In the genomic region with DNA sequence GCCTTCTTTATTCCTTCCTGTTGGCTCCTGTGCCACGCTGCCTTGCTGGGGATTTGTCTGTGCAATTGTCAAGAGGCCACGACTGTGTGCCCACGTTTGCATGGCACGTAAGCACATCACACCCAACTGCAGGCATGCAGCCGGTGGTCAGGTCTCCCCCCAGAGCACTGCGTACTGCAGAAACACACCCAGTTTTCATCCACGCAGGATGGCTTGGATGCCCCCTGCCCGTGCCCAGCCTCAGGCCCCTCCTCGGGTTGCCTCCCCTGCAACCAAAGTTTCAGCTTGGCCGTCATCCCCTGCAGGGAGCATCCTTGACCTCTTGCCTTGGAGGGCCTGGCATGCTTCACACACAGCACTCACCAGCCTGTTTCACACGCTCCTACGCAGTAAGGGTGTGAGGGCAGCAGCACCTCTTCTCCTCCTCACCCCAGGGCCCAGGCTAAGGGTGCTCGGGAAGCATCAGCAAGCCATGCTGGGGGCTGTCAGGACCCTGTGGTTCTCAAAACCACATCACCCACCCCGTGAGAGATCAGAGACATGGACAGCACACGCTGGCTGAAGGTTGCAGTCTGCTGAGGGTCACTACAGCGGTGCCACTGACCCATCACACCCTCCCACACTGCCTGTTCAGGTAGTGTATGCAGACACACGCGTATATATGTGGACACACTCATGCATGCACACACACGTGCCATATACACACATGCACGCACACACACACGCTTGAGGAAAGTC, we compare ENCODE assay signal across 19 cellular contexts. TPM values are rescaled to one million over a fixed set of nuclear protein-coding genes. Genes with fewer than 3 reads are reported as not detected.
DNase-seq lines count a peak whose midpoint lies in the region; ATAC-seq and TF ChIP-seq lines count a peak whose summit lies in the region.
"Had no signal": no experiment of that assay in that cellular context is flagged by ENCODE, and none has a peak within 500 bp of the region (broad histone marks: within the 10 kb centered on the region; RNA-seq: fewer than 3 reads in every experiment).

No MANE protein-coding gene starts in this region.

- no peaks in the 10 kb centered on the region for H3K4me1 ChIP-seq in endodermal cell (ENCODE audit: control insufficient read depth, insufficient read depth, low read length)
- H3K4me1 ChIP-seq: Caco-2 had no signal

- ATAC-seq in stimulated activated naive CD8-positive, alpha-beta T cell treated with anti-CD3 and anti-CD28 coated beads, Interleukin-15, amount 100 ng/mL, for 72 hours: no peak
- no peak for ATAC-seq in naive thymus-derived CD8-positive, alpha-beta T cell
- ATAC-seq in HG02840 (IDR thresholded peaks at IDR 0.05; ENCODE audit: low FRiP score, unreplicated experiment): no peak
- ATAC-seq: psoas muscle; stimulated activated naive CD8-positive, alpha-beta T cell treated with anti-CD3 and anti-CD28 coated beads, Interleukin-15, Interleukin-2, amounts not matched to agents 100 U/mL and 50 U/mL, for 24 hours had no signal

- peaks cover 74% of the 10 kb centered on the region for H3K4me1 Mint-ChIP-seq in stimulated activated naive CD8-positive, alpha-beta T cell treated with anti-CD3 and anti-CD28 coated beads, Interleukin-15, Interleukin-2, amounts not matched to agents 100 ng/mL and 50 ng/mL, for 24 hours (ENCODE audit: low read depth)
- peaks cover 75% of the 10 kb centered on the region for H3K4me1 Mint-ChIP-seq in stimulated activated naive CD8-positive, alpha-beta T cell treated with anti-CD3 and anti-CD28 coated beads, Interleukin-15, amount 100 ng/mL, for 72 hours
- H3K4me1 Mint-ChIP-seq in naive thymus-derived CD8-positive, alpha-beta T cell: peaks cover 23 to 75% (median 62%) of the 10 kb centered on the region in 4 donors
- peaks cover 6% of the 10 kb centered on the region for H3K4me1 Mint-ChIP-seq in endodermal cell

- no peak for DNase-seq in stimulated activated naive CD8-positive, alpha-beta T cell treated with anti-CD3 and anti-CD28 coated beads, Interleukin-15, amount 100 ng/mL, for 72 hours
- DNase-seq in naive thymus-derived CD8-positive, alpha-beta T cell: peak in 1 of 10 donors; percentile 28
- DNase-seq in GM19238 (ENCODE audit: insufficient read length, low spot score) (no peak), endodermal cell (no peak)
- DNase-seq: activated CD4-positive, alpha-beta T cell treated with anti-CD3 and anti-CD28 coated beads for 1 hour; brain microvascular endothelial cell; Caco-2; kidney glomerular epithelial cell; NCI-H1417 treated with DMSO at 0.1 percent for 48 hours; NCI-H510A; psoas muscle; small intestine; stimulated activated CD4-positive, alpha-beta T cell treated with anti-CD3 and anti-CD28 coated beads, Interleukin-2, amount 100 ng/mL, for 48 hours; stimulated activated naive CD8-positive, alpha-beta T cell treated with anti-CD3 and anti-CD28 coated beads, Interleukin-15, Interleukin-2, amounts not matched to agents 100 U/mL and 50 U/mL, for 24 hours; SW 1271; trophoblast cell had no signal

- peak overlapping the region; percentile 90 for H3K4me2 ChIP-seq in SU-DHL-6 (ENCODE audit: low read depth, low read length, poor library complexity, severe bottlenecking)

- TF ChIP-seq CTCF in SU-DHL-6 (IDR thresholded peaks at IDR 0.05; ENCODE audit: insufficient read depth, low read length, poor library complexity, severe bottlenecking) (no peak), endodermal cell (conservative IDR thresholded peaks at IDR 0.05) (no peak)

- H4K20me1 ChIP-seq in SU-DHL-6 (ENCODE audit: low read depth, low read length): no peaks in the 10 kb centered on the region

- no peaks in the 10 kb centered on the region for H3K27me3 Mint-ChIP-seq in stimulated activated naive CD8-positive, alpha-beta T cell treated with anti-CD3 and anti-CD28 coated beads, Interleukin-15, Interleukin-2, amounts not matched to agents 100 ng/mL and 50 ng/mL, for 24 hours
- no peaks in the 10 kb centered on the region for H3K27me3 Mint-ChIP-seq in stimulated activated naive CD8-positive, alpha-beta T cell treated with anti-CD3 and anti-CD28 coated beads, Interleukin-15, amount 100 ng/mL, for 72 hours
- no peaks in the 10 kb centered on the region for H3K27me3 Mint-ChIP-seq in naive thymus-derived CD8-positive, alpha-beta T cell
- H3K27me3 Mint-ChIP-seq in endodermal cell (ENCODE audit: insufficient read depth): no peaks in the 10 kb centered on the region

- peaks cover 36% of the 10 kb centered on the region for H3K79me2 ChIP-seq in SU-DHL-6 (ENCODE audit: insufficient read depth, low read length)

- POLR2A ChIA-PET in naive thymus-derived CD8-positive, alpha-beta T cell (lab: Charles Lee): no interaction called here

- H3K9me3 Mint-ChIP-seq in stimulated activated naive CD8-positive, alpha-beta T cell treated with anti-CD3 and anti-CD28 coated beads, Interleukin-15, Interleukin-2, amounts not matched to agents 100 ng/mL and 50 ng/mL, for 24 hours: no peaks in the 10 kb centered on the region
- H3K9me3 Mint-ChIP-seq in stimulated activated naive CD8-positive, alpha-beta T cell treated with anti-CD3 and anti-CD28 coated beads, Interleukin-15, amount 100 ng/mL, for 72 hours: no peaks in the 10 kb centered on the region
- H3K9me3 Mint-ChIP-seq in naive thymus-derived CD8-positive, alpha-beta T cell: peaks cover 0 to 2% (median 0%) of the 10 kb centered on the region in 9 donors
- H3K9me3 Mint-ChIP-seq in endodermal cell: no peaks in the 10 kb centered on the region

- H3K36me3 Mint-ChIP-seq in stimulated activated naive CD8-positive, alpha-beta T cell treated with anti-CD3 and anti-CD28 coated beads, Interleukin-15, Interleukin-2, amounts not matched to agents 100 ng/mL and 50 ng/mL, for 24 hours (ENCODE audit: low read depth): peaks cover 29% of the 10 kb centered on the region
- peaks cover 0 to 9% (median 3%) of the 10 kb centered on the region in 3 donors for H3K36me3 Mint-ChIP-seq in naive thymus-derived CD8-positive, alpha-beta T cell
- H3K36me3 Mint-ChIP-seq in endodermal cell (ENCODE audit: low read depth): peaks cover 19% of the 10 kb centered on the region

- H3K27me3 ChIP-seq in SU-DHL-6 (ENCODE audit: low read length) (no peaks in the 10 kb centered on the region), endodermal cell (ENCODE audit: control insufficient read depth, insufficient read depth, low read length, poor library complexity, severe bottlenecking) (no peaks in the 10 kb centered on the region)
- H3K27me3 ChIP-seq: brain microvascular endothelial cell had no signal

- no peaks in the 10 kb centered on the region for H3K9me2 ChIP-seq in SU-DHL-6 (replicated peaks; ENCODE audit: insufficient read depth, low read length)

- H3K9me3 ChIP-seq in SU-DHL-6 (ENCODE audit: insufficient read depth, low read length) (no peaks in the 10 kb centered on the region), endodermal cell (ENCODE audit: control insufficient read depth, low read length) (no peaks in the 10 kb centered on the region)
- H3K9me3 ChIP-seq: Caco-2, psoas muscle had no signal

- H3K27ac Mint-ChIP-seq in stimulated activated naive CD8-positive, alpha-beta T cell treated with anti-CD3 and anti-CD28 coated beads, Interleukin-15, Interleukin-2, amounts not matched to agents 100 ng/mL and 50 ng/mL, for 24 hours: no peak overlapping the region
- no peak overlapping the region for H3K27ac Mint-ChIP-seq in stimulated activated naive CD8-positive, alpha-beta T cell treated with anti-CD3 and anti-CD28 coated beads, Interleukin-15, amount 100 ng/mL, for 72 hours
- peak overlapping the region in 7 of 10 donors; percentile 10 to 71 (median 38) for H3K27ac Mint-ChIP-seq in naive thymus-derived CD8-positive, alpha-beta T cell
- H3K27ac Mint-ChIP-seq in endodermal cell: no peak overlapping the region

- peaks cover 36% of the 10 kb centered on the region for H3F3A ChIP-seq in SU-DHL-6 (ENCODE audit: insufficient read depth)

- 82 to 83% methylated on average over 17 to 21 of the region's 21 CpGs for WGBS in endodermal cell (ENCODE audit: insufficient coverage in 1 of 2, insufficient read length in 1 of 2), 2 experiments

- H2AFZ ChIP-seq in SU-DHL-6 (ENCODE audit: low read depth, low read length, severe bottlenecking): no peak overlapping the region

- H3K4me3 Mint-ChIP-seq in stimulated activated naive CD8-positive, alpha-beta T cell treated with anti-CD3 and anti-CD28 coated beads, Interleukin-15, Interleukin-2, amounts not matched to agents 100 ng/mL and 50 ng/mL, for 24 hours: peak overlapping the region; percentile 20
- no peak overlapping the region for H3K4me3 Mint-ChIP-seq in stimulated activated naive CD8-positive, alpha-beta T cell treated with anti-CD3 and anti-CD28 coated beads, Interleukin-15, amount 100 ng/mL, for 72 hours
- peak overlapping the region in 3 of 10 donors; percentile 10 to 62 (median 56) for H3K4me3 Mint-ChIP-seq in naive thymus-derived CD8-positive, alpha-beta T cell
- no peak overlapping the region for H3K4me3 Mint-ChIP-seq in endodermal cell

- H3K4me3 ChIP-seq in SU-DHL-6 (ENCODE audit: insufficient read depth, low read length, poor library complexity, severe bottlenecking): no peak overlapping the region
- H3K4me3 ChIP-seq in endodermal cell (ENCODE audit: low read length): no peak overlapping the region
- H3K4me3 ChIP-seq: psoas muscle had no signal

- no peaks in the 10 kb centered on the region for H3K36me3 ChIP-seq in SU-DHL-6 (ENCODE audit: low read length)
- H3K36me3 ChIP-seq in endodermal cell (ENCODE audit: control insufficient read depth, insufficient read depth, low read length): peaks cover 20% of the 10 kb centered on the region

- H3K27ac ChIP-seq in SU-DHL-6 (ENCODE audit: low read depth, low read length): peak overlapping the region; percentile 30
- no peak overlapping the region for H3K27ac ChIP-seq in endodermal cell (ENCODE audit: low read depth, low read length)
- H3K27ac ChIP-seq: brain microvascular endothelial cell, psoas muscle had no signal

- H3K9ac ChIP-seq in SU-DHL-6 (ENCODE audit: low read length): peak overlapping the region; percentile 20; the same call in 1 of the 2 replicates
- H3K9ac ChIP-seq in endodermal cell (ENCODE audit: extremely low read depth, low read length, poor library complexity, severe bottlenecking): no peak overlapping the region

RNA-seq across cellular contexts. Expression of a gene that starts 3.1 kb away (rescaled TPM):
- total RNA-seq in naive thymus-derived CD8-positive, alpha-beta T cell: 10 to 100 TPM; 25.8 to 30.9 TPM
- 10 to 100 TPM; 61.6 to 84.3 (median 71.6) TPM for polyA plus RNA-seq in naive thymus-derived CD8-positive, alpha-beta T cell
- total RNA-seq in endodermal cell: 10 to 100 TPM; 44.0 to 49.7 TPM
- 73.8 TPM for polyA plus RNA-seq in endodermal cell (2013, experiment 1 of 2)
- 63.7 TPM for polyA plus RNA-seq in endodermal cell (2013, experiment 2 of 2)

RNA-seq across cellular contexts. Expression of a gene that starts 4.7 kb away (rescaled TPM):
- total RNA-seq in naive thymus-derived CD8-positive, alpha-beta T cell: 10 to 100 TPM; 12.6 to 16.8 TPM
- 10 to 100 TPM; 69.3 to 75.8 (median 70.9) TPM for polyA plus RNA-seq in naive thymus-derived CD8-positive, alpha-beta T cell
- total RNA-seq in endodermal cell: 10 to 100 TPM; 47.9 to 65.2 TPM
- polyA plus RNA-seq in endodermal cell (2013, experiment 1 of 2): 79.9 TPM
- 73.3 TPM for polyA plus RNA-seq in endodermal cell (2013, experiment 2 of 2)

Comparison
In these comparisons a context has a peak if more than half of its experiments do, and no peak if none do; other contexts are left out.
1. H3K27ac Mint-ChIP-seq: peak in naive thymus-derived CD8-positive, alpha-beta T cell (7 of 10); none in stimulated activated naive CD8-positive, alpha-beta T cell treated with anti-CD3 and anti-CD28 coated beads, Interleukin-15, Interleukin-2, amounts not matched to agents 100 ng/mL and 50 ng/mL, for 24 hours (single experiment), stimulated activated naive CD8-positive, alpha-beta T cell treated with anti-CD3 and anti-CD28 coated beads, Interleukin-15, amount 100 ng/mL, for 72 hours (0 of 2) and endodermal cell (single experiment).